7 cellular contexts compared by ENCODE assay signal in the genomic region with DNA sequence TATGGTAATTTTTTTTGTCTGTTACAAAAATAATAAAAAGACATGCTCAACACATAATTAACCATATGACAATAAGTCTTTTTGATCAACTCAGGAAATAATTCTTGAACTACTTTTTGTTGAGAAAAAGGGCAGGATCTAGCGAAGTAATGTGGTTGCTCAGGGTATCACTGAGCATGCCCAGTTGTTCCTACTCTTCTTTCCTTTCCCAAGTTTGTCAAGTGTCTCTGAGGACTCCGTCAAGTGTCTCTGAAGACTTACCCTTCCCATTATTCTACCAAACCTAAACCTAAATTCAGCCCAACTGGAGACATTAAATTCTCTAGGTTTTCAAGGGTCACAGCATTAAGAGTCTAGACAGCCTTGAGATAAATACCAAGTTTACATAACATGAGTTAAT. TPM values are rescaled to one million over a fixed set of nuclear protein-coding genes. Genes with fewer than 3 reads are reported as not detected.
A peak's percentile ranks its signal among the peaks of the same experiment; 100 is the strongest.
DNase-seq lines count a peak whose midpoint lies in the region; FAIRE-seq and TF ChIP-seq lines count a peak whose summit lies in the region.
"Not testable (repeated sequence)": the region's sequence is repeated elsewhere in the genome, so short reads cannot be mapped to it uniquely, and the experiment has no call there.

No MANE protein-coding gene starts in this region.

- H3K27me3 ChIP-seq in BLaER1 treated with 17β-estradiol and CSF1 and Interleukin-3, amounts not matched to agents 10 nM and 100 nM; Loucy (ENCODE audit: insufficient read depth, low read length, poor library complexity, severe bottlenecking); keratinocyte (ENCODE audit: control insufficient read depth, extremely low read depth, insufficient read depth, low read length): not testable (repeated sequence)

- H3K9me2 ChIP-seq in Loucy (replicated peaks; ENCODE audit: low read depth, low read length), result not testable (repeated sequence)

- peaks cover 0 to 28% (median 22%) of the 10 kb centered on the region in 11 experiments; a peak in 19 of 22 replicates for H3K9me3 ChIP-seq in BLaER1 treated with 17β-estradiol and CSF1 and Interleukin-3, amounts not matched to agents 10 nM and 100 nM (replicated peaks in 1 of 11)
- not testable (repeated sequence) for H3K9me3 ChIP-seq in Loucy (ENCODE audit: insufficient read depth, low read depth, low read length); keratinocyte (ENCODE audit: control insufficient read depth, low read depth, low read length)

- H3K36me3 Mint-ChIP-seq in brain, result peaks cover 54% of the 10 kb centered on the region
- H3K36me3 Mint-ChIP-seq in osteocyte (ENCODE audit: unreplicated experiment), result peaks cover 45% of the 10 kb centered on the region

- H3F3A ChIP-seq in Loucy (ENCODE audit: low read depth), result not testable (repeated sequence)

- H2AFZ ChIP-seq in Loucy (ENCODE audit: low read length); keratinocyte (ENCODE audit: control insufficient read depth, low read length): not testable (repeated sequence)

- peaks cover 41% of the 10 kb centered on the region for H3K4me1 Mint-ChIP-seq in brain
- peaks cover 45% of the 10 kb centered on the region for H3K4me1 Mint-ChIP-seq in osteocyte (ENCODE audit: unreplicated experiment)

- H3K4me2 ChIP-seq in BLaER1 treated with 17β-estradiol and CSF1 and Interleukin-3, amounts not matched to agents 10 nM and 100 nM, result peak overlapping the region; percentile 16 to 95 (median 87); a peak in 19 of 22 replicates
- peak overlapping the region; percentile 77 for H3K4me2 ChIP-seq in Loucy (ENCODE audit: low read depth, low read length, poor library complexity, severe bottlenecking)
- H3K4me2 ChIP-seq in keratinocyte (ENCODE audit: control insufficient read depth, extremely low read depth, insufficient read depth, low read depth, low read length), result not testable (repeated sequence)

- dilution Hi-C loops in keratinocyte (cut with MboI; ENCODE audit: extremely low pct_ligation_motif_present, low sequenced_read_pairs), result not testable (repeated sequence)

- H3K9me1 ChIP-seq in keratinocyte (ENCODE audit: control insufficient read depth, extremely low read depth, insufficient read depth, low read length), result not testable (repeated sequence)

- TF ChIP-seq CTCF in Loucy (conservative IDR thresholded peaks at IDR 0.05; ENCODE audit: low read length); WI38 (IDR thresholded peaks at IDR 0.05; ENCODE audit: low read depth, low read length); brain (conservative IDR thresholded peaks at IDR 0.05); keratinocyte (optimal IDR thresholded peaks at IDR 0.05 in 1 of 3, IDR thresholded peaks at IDR 0.05 in 1 of 3, conservative IDR thresholded peaks at IDR 0.05 in 1 of 3; ENCODE audit: extremely low read depth in 1 of 3, insufficient read depth in 2 of 3, low read length in 3 of 3); osteocyte (IDR thresholded peaks at IDR 0.05): not testable (repeated sequence)

- FAIRE-seq in GM12892 (lab: Jason Lieb, UNC) (peak; percentile 36), keratinocyte (lab: Jason Lieb, UNC) (peak; percentile 13)

- not testable (repeated sequence) for H3K9me3 Mint-ChIP-seq in brain; osteocyte (ENCODE audit: unreplicated experiment)

- H4K20me1 ChIP-seq in BLaER1 treated with 17β-estradiol and CSF1 and Interleukin-3, amounts not matched to agents 10 nM and 100 nM, result peaks cover 0 to 16% (median 0%) of the 10 kb centered on the region in 11 experiments; a peak in 4 of 22 replicates
- not testable (repeated sequence) for H4K20me1 ChIP-seq in Loucy (ENCODE audit: insufficient read depth, low read length, poor library complexity, severe bottlenecking); keratinocyte (ENCODE audit: control insufficient read depth, extremely low read depth, insufficient read depth, low read length)

- H3K9ac ChIP-seq in BLaER1 treated with 17β-estradiol and CSF1 and Interleukin-3, amounts not matched to agents 10 nM and 100 nM; Loucy (ENCODE audit: low read depth, low read length, poor library complexity, severe bottlenecking); keratinocyte (ENCODE audit: control insufficient read depth, extremely low read depth, insufficient read depth, low read length): not testable (repeated sequence)

- peaks cover 27 to 51% (median 44%) of the 10 kb centered on the region in 11 experiments for H3K36me3 ChIP-seq in BLaER1 treated with 17β-estradiol and CSF1 and Interleukin-3, amounts not matched to agents 10 nM and 100 nM
- H3K36me3 ChIP-seq in Loucy (ENCODE audit: insufficient read depth, low read length); keratinocyte (ENCODE audit: control insufficient read depth in 2 of 2, extremely low read depth in 1 of 2, insufficient read depth in 2 of 2, low read length in 2 of 2): not testable (repeated sequence)

- not testable (repeated sequence) for H3K27ac ChIP-seq in BLaER1 treated with 17β-estradiol and CSF1 and Interleukin-3, amounts not matched to agents 10 nM and 100 nM; keratinocyte (ENCODE audit: control insufficient read depth, insufficient read depth, low read length)

- DNase-seq in GM12892 (ENCODE audit: insufficient read length); keratinocyte (ENCODE audit: low read depth, low spot score); osteocyte (ENCODE audit: extremely low spot score, unreplicated experiment): not testable (repeated sequence)

- peaks cover 16 to 36% (median 27%) of the 10 kb centered on the region in 10 experiments; a peak in 19 of 20 replicates for H3K4me1 ChIP-seq in BLaER1 treated with 17β-estradiol and CSF1 and Interleukin-3, amounts not matched to agents 10 nM and 100 nM
- H3K4me1 ChIP-seq in Loucy (ENCODE audit: insufficient read depth, low read length, poor library complexity, severe bottlenecking) (peaks cover 32% of the 10 kb centered on the region), keratinocyte (ENCODE audit: control insufficient read depth, extremely low read depth, insufficient read depth, low read length) (peaks cover 20% of the 10 kb centered on the region)

- not testable (repeated sequence) for H3K27ac Mint-ChIP-seq in brain
- peak overlapping the region; percentile 2 for H3K27ac Mint-ChIP-seq in osteocyte (ENCODE audit: unreplicated experiment)

- not testable (repeated sequence) for H3K4me3 ChIP-seq in BLaER1 treated with 17β-estradiol and CSF1 and Interleukin-3, amounts not matched to agents 10 nM and 100 nM; keratinocyte (ENCODE audit: control insufficient read depth in 2 of 3, extremely low read depth in 1 of 3, insufficient read depth in 2 of 3, low read depth in 1 of 3, low read length in 3 of 3)
- H3K4me3 ChIP-seq in Loucy (ENCODE audit: low read length, poor library complexity, severe bottlenecking) (peak overlapping the region; percentile 47), WI38 (ENCODE audit: low read depth, low read length) (0 out of 2 replicates have a peak overlapping the region, but pooled peaks have one; percentile 7)

- TF ChIP-seq POLR2A in GM12892 (IDR thresholded peaks at IDR 0.05; ENCODE audit: low read depth, low read length), result not testable (repeated sequence)

- peaks cover 12% of the 10 kb centered on the region for H3K27me3 Mint-ChIP-seq in brain
- not testable (repeated sequence) for H3K27me3 Mint-ChIP-seq in osteocyte (ENCODE audit: unreplicated experiment)

- peak overlapping the region in 4 of 5 experiments; percentile 7 to 62 (median 50) for H3K4me3 Mint-ChIP-seq in brain
- H3K4me3 Mint-ChIP-seq in osteocyte (ENCODE audit: unreplicated experiment), result not testable (repeated sequence)

- peaks cover 25% of the 10 kb centered on the region for H3K79me2 ChIP-seq in Loucy (ENCODE audit: insufficient read depth, low read length)
- H3K79me2 ChIP-seq in keratinocyte (ENCODE audit: control insufficient read depth, insufficient read depth, low read length), result peaks cover 77% of the 10 kb centered on the region

RNA-seq across cellular contexts. Expression of gene SAV1, which starts 3.5 kb away (rescaled TPM):
- polyA plus RNA-seq in GM12892 (2012; ENCODE audit: missing spikeins), result 28.3 TPM
- polyA plus RNA-seq in brain (ENCODE audit: insufficient read depth, low read depth, low replicate concordance) (13.2 TPM), keratinocyte (11.4 to 26.0 TPM (median 22.3 TPM) in 3 replicates)
- 28.7 TPM for polyA plus RNA-seq in keratinocyte (2011; ENCODE audit: low read depth)
- polyA plus RNA-seq in keratinocyte (2011; cell fraction: cytosol; rRNA removed), result 17.6 and 32.3 TPM in 2 replicates
- polyA plus RNA-seq in keratinocyte (2011; cell fraction: nucleus; rRNA removed), result 14.2 and 18.4 TPM in 2 replicates
- polyA plus RNA-seq in keratinocyte (2012; ENCODE audit: low replicate concordance), result 18.7 and 25.5 TPM in 2 replicates
- polyA minus RNA-seq in keratinocyte, result 7.6 to 21.5 TPM (median 12.2 TPM) in 3 replicates
- 14.2 TPM for polyA minus RNA-seq in keratinocyte (2011; cell fraction: cytosol; rRNA and poly(A)+ RNA removed)
- 10.9 and 13.7 TPM in 2 replicates for polyA minus RNA-seq in keratinocyte (2011; cell fraction: nucleus; rRNA and poly(A)+ RNA removed)
- 47.9 and 48.4 TPM in 2 replicates for total RNA-seq in osteocyte
